Comparison of ENCODE assay signal across 8 cellular contexts in the genomic region with DNA sequence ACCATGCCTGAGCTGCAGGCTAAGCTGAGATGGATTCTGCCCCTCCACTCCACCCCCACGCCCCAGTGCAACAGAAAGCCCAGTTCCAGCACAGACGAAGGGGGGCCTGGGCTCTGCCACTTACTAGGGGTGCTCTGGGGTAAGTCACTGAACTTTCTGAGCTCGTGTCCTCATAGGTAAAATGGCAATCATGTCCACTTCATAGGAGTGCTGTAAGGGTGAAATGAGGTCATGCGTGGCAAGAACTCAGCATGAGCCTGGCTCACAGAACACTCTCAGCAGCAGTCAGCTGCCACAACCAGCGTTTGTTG. TPM values are rescaled to one million over a fixed set of nuclear protein-coding genes. Genes with fewer than 3 reads are reported as not detected.
A peak's percentile ranks its signal among the peaks of the same experiment; 100 is the strongest.
DNase-seq lines count a peak whose midpoint lies in the region; ATAC-seq, FAIRE-seq and TF ChIP-seq lines count a peak whose summit lies in the region.

No MANE protein-coding gene starts in this region.

- H4K20me1 ChIP-seq in K562 (replicated peaks; ENCODE audit: control insufficient read depth, insufficient read depth, low read length) = 0 out of 2 replicates have a peak, but pooled peaks cover 3% of the 10 kb centered on the region
- peaks cover 4% of the 10 kb centered on the region for H4K20me1 ChIP-seq in osteoblast (ENCODE audit: insufficient read depth, low read length)

- TF ChIP-seq POLR2A in K562 (conservative IDR thresholded peaks at IDR 0.05) = no peak
- TF ChIP-seq POLR2A in prostate gland (IDR thresholded peaks at IDR 0.05) = no peak

- peak overlapping the region in 1 of 2 donors; percentile 87 for H3K4me3 ChIP-seq in CD4-positive, alpha-beta memory T cell (ENCODE audit: low read length in 2 of 2)
- no peak overlapping the region for H3K4me3 ChIP-seq in K562
- no peak overlapping the region for H3K4me3 ChIP-seq in osteoblast (ENCODE audit: insufficient read depth, low read length)
- H3K4me3 ChIP-seq in prostate gland = no peak overlapping the region

- peak overlapping the region in 5 of 8 donors; percentile 43 to 88 (median 87) for H3K4me3 Mint-ChIP-seq in CD4-positive, alpha-beta memory T cell

- H3K27me3 ChIP-seq in CD4-positive, alpha-beta memory T cell (ENCODE audit: insufficient read depth, low read length) = no peaks in the 10 kb centered on the region
- H3K27me3 ChIP-seq in K562 (ENCODE audit: control insufficient read depth in 2 of 2, insufficient read depth in 2 of 2, low read length in 2 of 2) (peaks cover 16 to 40% of the 10 kb centered on the region in 2 experiments), osteoblast (ENCODE audit: insufficient read depth, low read length) (peaks cover 8% of the 10 kb centered on the region), prostate gland (replicated peaks; ENCODE audit: insufficient read depth) (no peaks in the 10 kb centered on the region)

- H2AFZ ChIP-seq in K562 (ENCODE audit: low read depth, low read length) (no peak overlapping the region), osteoblast (ENCODE audit: low read length) (no peak overlapping the region)

- no peaks in the 10 kb centered on the region for H3K9me3 ChIP-seq in CD4-positive, alpha-beta memory T cell (ENCODE audit: control insufficient read depth in 1 of 2, low read length in 2 of 2)
- H3K9me3 ChIP-seq in K562 (replicated peaks; ENCODE audit: control insufficient read depth, insufficient read depth, low read depth, low read length) (no peaks in the 10 kb centered on the region), osteoblast (ENCODE audit: low read depth, low read length) (no peaks in the 10 kb centered on the region), prostate gland (no peaks in the 10 kb centered on the region)

- H3K4me1 Mint-ChIP-seq in CD4-positive, alpha-beta memory T cell = peaks cover 0 to 14% (median 5%) of the 10 kb centered on the region in 4 donors

- H3K4me2 ChIP-seq in K562 (ENCODE audit: insufficient read depth, low read length) (no peak overlapping the region), osteoblast (ENCODE audit: insufficient read depth, low read length) (peak overlapping the region; percentile 91)

- intact Hi-C loops in CD4-positive, alpha-beta memory T cell (cut with micrococcal nuclease) = loop anchor here (1.0 kb wide), 3 partner anchors 57 to 370 kb away; no protein-coding TSS in a partner anchor
- intact Hi-C loops in K562 (cut with micrococcal nuclease) = loop anchor here (1.0 to 10.0 kb wide), 5 partner anchors 12 to 568 kb away; no protein-coding TSS in a partner anchor
- intact Hi-C loops in prostate gland (cut with DNase I) = loop anchor here (1.0 to 5.0 kb wide), 3 partner anchors 55 to 370 kb away; no protein-coding TSS in a partner anchor

- no peaks in the 10 kb centered on the region for H3K9me1 ChIP-seq in K562 (ENCODE audit: control insufficient read depth, insufficient read depth, low read length)

- TF ChIP-seq RAD21 in K562 (CRISPR knock-in tag; conservative IDR thresholded peaks at IDR 0.05 in 1 of 2, IDR thresholded peaks at IDR 0.05 in 1 of 2) = no peak

- H3K9ac ChIP-seq in K562 (ENCODE audit: insufficient read depth in 1 of 2, low read depth in 2 of 2, low read length in 2 of 2) = peak overlapping the region in 1 of 2 experiments; percentile 14; a peak in 1 of 4 replicates

- H3K36me3 ChIP-seq in CD4-positive, alpha-beta memory T cell (ENCODE audit: insufficient read depth, low read length) = no peaks in the 10 kb centered on the region
- H3K36me3 ChIP-seq in K562 (ENCODE audit: control insufficient read depth, insufficient read depth, low read length) = no peaks in the 10 kb centered on the region
- H3K36me3 ChIP-seq in osteoblast (ENCODE audit: insufficient read depth, low read length) = no peaks in the 10 kb centered on the region
- H3K36me3 ChIP-seq in prostate gland = no peaks in the 10 kb centered on the region

- H3K27ac Mint-ChIP-seq in CD4-positive, alpha-beta memory T cell = no peak overlapping the region

- H3K4me1 ChIP-seq in CD4-positive, alpha-beta memory T cell (ENCODE audit: insufficient read depth, low read length) = peaks cover 10% of the 10 kb centered on the region
- H3K4me1 ChIP-seq in K562 (replicated peaks in 1 of 2; ENCODE audit: control insufficient read depth in 2 of 2, insufficient read depth in 2 of 2, low read length in 2 of 2) (peaks cover 0 to 21% of the 10 kb centered on the region in 2 experiments; a peak in 2 of 5 replicates), osteoblast (ENCODE audit: insufficient read depth, low read length) (peaks cover 4% of the 10 kb centered on the region), prostate gland (replicated peaks) (no peaks in the 10 kb centered on the region)

- H3K79me2 ChIP-seq in K562 (ENCODE audit: control insufficient read depth, insufficient read depth, low read length) = no peaks in the 10 kb centered on the region
- H3K79me2 ChIP-seq in osteoblast (ENCODE audit: insufficient read depth, low read length) = no peaks in the 10 kb centered on the region

- WGBS in K562 (ENCODE audit: insufficient coverage, low coverage, missing lambda C conversion rate) = 0% methylated on average over 5 of the region's 5 CpGs
- 20% methylated on average over 5 of the region's 5 CpGs for WGBS in prostate gland

- CTCF ChIA-PET in CD4-positive, alpha-beta memory T cell (lab: Charles Lee; ENCODE audit: partially characterized antibody) = interaction anchor here (0.7 to 6.9 kb wide), 35 partner anchors 10 to 370 kb away, joined by 3 to 147 read pairs (median 5); a partner anchor contains a TSS
- CTCF ChIA-PET in K562 (lab: Yijun Ruan, JAX; ENCODE audit: low intra/inter-chr PET ratio) = interaction anchor here (0.5 to 6.3 kb wide), 9 partner anchors 8 to 399 kb away, joined by 3 to 117 read pairs (median 3); a partner anchor contains a TSS

- ATAC-seq in HG02981 (IDR thresholded peaks at IDR 0.05; ENCODE audit: unreplicated experiment) (peak; percentile 8), K562 (peak; percentile 2; the same call in 2 of the 3 replicates), GM21381 (IDR thresholded peaks at IDR 0.05; ENCODE audit: unreplicated experiment) (no peak), GM18909 (IDR thresholded peaks at IDR 0.05; ENCODE audit: poor library complexity, unreplicated experiment) (no peak)

- H3K27ac ChIP-seq in CD4-positive, alpha-beta memory T cell (ENCODE audit: low read depth, low read length) = no peak overlapping the region
- H3K27ac ChIP-seq in K562 (ENCODE audit: extremely low read depth, low read depth, low read length) (no peak overlapping the region), osteoblast (ENCODE audit: low read depth, low read length) (no peak overlapping the region), prostate gland (no peak overlapping the region)

- in situ Hi-C loops in K562 (cut with MboI) = loop anchor here (5.0 kb wide), 3 partner anchors 55 to 370 kb away; no protein-coding TSS in a partner anchor

- H3K36me3 Mint-ChIP-seq in CD4-positive, alpha-beta memory T cell = no peaks in the 10 kb centered on the region

- FAIRE-seq in K562 (lab: Jason Lieb, UNC) = no peak

- no TSS peak for BruUV-seq in K562 (replicated peaks; lab: Mats Ljungman, UMichigan)

- no peaks in the 10 kb centered on the region for H3K9me3 Mint-ChIP-seq in CD4-positive, alpha-beta memory T cell

- no peak for TF ChIP-seq CTCF in K562 (IDR thresholded peaks at IDR 0.05 in 2 of 3, conservative IDR thresholded peaks at IDR 0.05 in 1 of 3; ENCODE audit: insufficient read depth in 2 of 3, low read depth in 1 of 3, low read length in 3 of 3)
- TF ChIP-seq CTCF in osteoblast (IDR thresholded peaks at IDR 0.05; ENCODE audit: extremely low read depth, low read depth, low read length) = no peak
- no peak for TF ChIP-seq CTCF in prostate gland (IDR thresholded peaks at IDR 0.05)

- no peak for DNase-seq in CD4-positive, alpha-beta memory T cell
- DNase-seq in K562 (ENCODE audit: extremely low read depth in 1 of 4, low spot score in 3 of 4) (no peak), osteoblast (ENCODE audit: insufficient read length, low spot score, missing footprints) (no peak), NCI-H748 (lab: John Stamatoyannopoulos, UW; ENCODE audit: unreplicated experiment) (no peak), prostate gland (ENCODE audit: low spot score) (no peak)

- peaks cover 16 to 17% of the 10 kb centered on the region in 2 donors for H3K27me3 Mint-ChIP-seq in CD4-positive, alpha-beta memory T cell

- POLR2A ChIA-PET in CD4-positive, alpha-beta memory T cell (lab: Charles Lee; ENCODE audit: partially characterized antibody) = interaction anchor here (0.8 to 1.5 kb wide), 5 partner anchors 10 to 182 kb away, joined by 3 to 5 read pairs (median 4); no protein-coding TSS in a partner anchor
- POLR2A ChIA-PET in K562 (lab: Yijun Ruan, JAX) = interaction anchor here (0.6 to 1.0 kb wide), 2 partner anchors 182 to 388 kb away, joined by 3 to 4 read pairs; no protein-coding TSS in a partner anchor

- no peak for TF ChIP-seq EP300 in K562 (IDR thresholded peaks at IDR 0.05; ENCODE audit: low read length)

RNA-seq across cellular contexts. Expression of a gene that starts 8.4 kb away (rescaled TPM):
- not detected for total RNA-seq in CD4-positive, alpha-beta memory T cell
- not detected for polyA plus RNA-seq in CD4-positive, alpha-beta memory T cell
- 0.09 TPM in 2 replicates for total RNA-seq in K562 (2011; cell fraction: chromatin; rRNA removed; ENCODE audit: low replicate concordance)
- total RNA-seq in K562 (2011; cell fraction: nucleolus; rRNA removed) = under 0.01 TPM in 1 of 2 replicates, not detected in the other
- total RNA-seq in K562 (2011; cell fraction: nucleoplasm; rRNA removed) = not detected in 2 replicates
- total RNA-seq in K562 (2014; rRNA removed) (0.09 TPM in 1 of 2 replicates, not detected in the other), K562 (2014; rRNA removed; fragmentation: Illumina TruSeq; extraction: Trizol) (not detected in 2 replicates), K562 (2015; rRNA removed; fragmentation: Illumina TruSeq; extraction: Trizol) (not detected in 2 replicates), K562 (2021) (0.04 and 0.07 TPM in 2 replicates), osteoblast (0.29 and 0.36 TPM in 2 replicates), prostate gland (under 1 TPM; 0.46 to 0.74 TPM)
- polyA plus RNA-seq in K562 (2011; rRNA removed) (0.04 and 0.11 TPM in 2 replicates), K562 (2014; fragmentation: Illumina TruSeq; extraction: Trizol) (0.01 TPM in 1 of 2 replicates, not detected in the other), K562 (2014; fragmentation: Nextera tagmentation; extraction: Ambion mirVana) (not detected), K562 (2014; rRNA removed) (0.01 TPM in 1 of 2 replicates, not detected in the other)
- polyA plus RNA-seq in K562 (2011; cell fraction: cytosol; rRNA removed) = 0.09 TPM in 1 of 2 replicates, not detected in the other
- polyA plus RNA-seq in K562 (2011; cell fraction: nucleus; rRNA removed) = 0.18 and 0.29 TPM in 2 replicates
- polyA plus RNA-seq in K562 (2012) = 0.01 and 0.06 TPM in 2 replicates
- 0.03 TPM in 1 of 2 replicates, not detected in the other for polyA minus RNA-seq in K562 (2011; rRNA and poly(A)+ RNA removed)
- not detected in 2 replicates for polyA minus RNA-seq in K562 (2011; cell fraction: cytosol; rRNA and poly(A)+ RNA removed)
- polyA minus RNA-seq in K562 (2011; cell fraction: nucleus; rRNA and poly(A)+ RNA removed) = 0.11 TPM in 1 of 2 replicates, not detected in the other

Comparison
In these comparisons a context has a peak if more than half of its experiments do, and no peak if none do; other contexts are left out.
1. ATAC-seq: peak in HG02981 (single experiment) and K562 (single experiment); none in GM21381 (single experiment) and GM18909 (single experiment).